2 cellular contexts compared by ENCODE assay signal in genomic region chr3:49173116-49173791, GRCh38.
TF ChIP-seq lines count a peak whose summit lies in the region.

No MANE protein-coding gene starts in this region.

TF ChIP-seq in IMR-90, 13 proteins besides CTCF, POLR2A, EP300 and RAD21:
- TF ChIP-seq CHD1 (IDR thresholded peaks at IDR 0.05; ENCODE audit: low read depth, low read length) = no peak
- no peak for TF ChIP-seq BHLHE40 (IDR thresholded peaks at IDR 0.05; ENCODE audit: low read depth, low read length)
- no peak for TF ChIP-seq SMC3 (IDR thresholded peaks at IDR 0.05; ENCODE audit: low read depth, low read length)
- TF ChIP-seq RFX5 (IDR thresholded peaks at IDR 0.05; ENCODE audit: low read depth, low read length) = no peak
- TF ChIP-seq ELK1 (IDR thresholded peaks at IDR 0.05; ENCODE audit: borderline replicate concordance, low read depth, low read length) = no peak
- no peak for TF ChIP-seq NFE2L2 (IDR thresholded peaks at IDR 0.05; ENCODE audit: low read depth, low read length)
- TF ChIP-seq FOS (IDR thresholded peaks at IDR 0.05; ENCODE audit: low read depth, low read length) = no peak
- no peak for TF ChIP-seq USF2 (IDR thresholded peaks at IDR 0.05; ENCODE audit: low read depth, low read length)
- TF ChIP-seq CEBPB (IDR thresholded peaks at IDR 0.05; ENCODE audit: low read depth, low read length) = no peak
- TF ChIP-seq MAFK (IDR thresholded peaks at IDR 0.05; ENCODE audit: low read depth, low read length) = no peak
- no peak for TF ChIP-seq MXI1 (IDR thresholded peaks at IDR 0.05; ENCODE audit: borderline replicate concordance, low read depth, low read length)
- no peak for TF ChIP-seq MAZ (IDR thresholded peaks at IDR 0.05; ENCODE audit: borderline replicate concordance, low read depth, low read length)
- TF ChIP-seq RCOR1 (IDR thresholded peaks at IDR 0.05; ENCODE audit: insufficient replicate concordance, low read length) = no peak

TF ChIP-seq in endothelial cell of umbilical vein, 7 proteins besides CTCF, POLR2A, EP300 and RAD21:
- TF ChIP-seq EZH2 (IDR thresholded peaks at IDR 0.05; ENCODE audit: borderline replicate concordance, low read depth, low read length, severe bottlenecking) (no peak), JUN (IDR thresholded peaks at IDR 0.05; ENCODE audit: borderline replicate concordance, insufficient read depth, insufficient read length, low read depth) (no peak), GATA2 (IDR thresholded peaks at IDR 0.05; ENCODE audit: insufficient read depth, insufficient read length, low read depth, low read length) (no peak), POLR2AphosphoS5 (IDR thresholded peaks at IDR 0.05; ENCODE audit: insufficient read depth, low read depth, low read length) (no peak), FOS (IDR thresholded peaks at IDR 0.05; ENCODE audit: borderline replicate concordance, insufficient read depth, low read length) (no peak), MAX (IDR thresholded peaks at IDR 0.05; ENCODE audit: insufficient read depth, insufficient read length) (no peak), MYC (IDR thresholded peaks at IDR 0.05; ENCODE audit: low read depth, low read length) (no peak)
